In genomic region chr18:76447268-76447890, GRCh38 we compare ENCODE assay signal across 20 cellular contexts. TPM values are rescaled to one million over a fixed set of nuclear protein-coding genes. Genes with fewer than 3 reads are reported as not detected.
DNase-seq lines count a peak whose midpoint lies in the region; TF ChIP-seq lines count a peak whose summit lies in the region.
"Had no signal": no experiment of that assay in that cellular context is flagged by ENCODE, and none has a peak within 500 bp of the region (broad histone marks: within the 10 kb centered on the region; RNA-seq: fewer than 3 reads in every experiment).

No MANE protein-coding gene starts in this region.

- H3K27ac Mint-ChIP-seq in MCF 10A (ENCODE audit: low read depth, unreplicated experiment) (no peak overlapping the region), neural crest cell (ENCODE audit: unreplicated experiment) (peak overlapping the region; percentile 47), Calu3 (ENCODE audit: unreplicated experiment) (no peak overlapping the region)

- no peak overlapping the region for H2AFZ ChIP-seq in fibroblast of lung (ENCODE audit: low read length)

- no peak overlapping the region for H3K4me3 Mint-ChIP-seq in MCF 10A (ENCODE audit: unreplicated experiment)
- peak overlapping the region; percentile 6 for H3K4me3 Mint-ChIP-seq in neural crest cell
- H3K4me3 Mint-ChIP-seq in Calu3 (ENCODE audit: low read depth, unreplicated experiment): no peak overlapping the region
- H3K4me3 Mint-ChIP-seq: nephron progenitor cell had no signal

- intact Hi-C loops in breast epithelium (cut with DNase I; ENCODE audit: low total_unique reads) (no loop called here), MCF 10A (cut with micrococcal nuclease) (no loop called here), Calu3 (cut with micrococcal nuclease; ENCODE audit: unreplicated experiment) (no loop called here)

- H3K36me3 Mint-ChIP-seq in MCF 10A (ENCODE audit: insufficient read depth, unreplicated experiment) (no peaks in the 10 kb centered on the region), neural crest cell (ENCODE audit: low read depth) (no peaks in the 10 kb centered on the region), Calu3 (ENCODE audit: insufficient read depth, unreplicated experiment) (peaks cover 18% of the 10 kb centered on the region)

- POLR2A ChIA-PET in MCF 10A (lab: Yijun Ruan, JAX): interaction anchor here (1.1 to 1.6 kb wide), 2 partner anchors 118 to 173 kb away, joined by 4 to 6 read pairs; no protein-coding TSS in a partner anchor

- H3K27me3 Mint-ChIP-seq in MCF 10A (ENCODE audit: insufficient read depth, unreplicated experiment): no peaks in the 10 kb centered on the region
- no peaks in the 10 kb centered on the region for H3K27me3 Mint-ChIP-seq in neural crest cell (ENCODE audit: low read depth)
- H3K27me3 Mint-ChIP-seq in Calu3 (ENCODE audit: unreplicated experiment): no peaks in the 10 kb centered on the region

- TF ChIP-seq CTCF in breast epithelium (IDR thresholded peaks at IDR 0.05) (no peak), MCF 10A (IDR thresholded peaks at IDR 0.05; ENCODE audit: unreplicated experiment) (no peak), fibroblast of lung (conservative IDR thresholded peaks at IDR 0.05 in 1 of 2, IDR thresholded peaks at IDR 0.05 in 1 of 2; ENCODE audit: low read depth in 1 of 2, low read length in 2 of 2) (no peak), neural crest cell (conservative IDR thresholded peaks at IDR 0.05) (no peak), Calu3 (IDR thresholded peaks at IDR 0.05; ENCODE audit: unreplicated experiment) (no peak)

- H3K27me3 ChIP-seq in breast epithelium (no peaks in the 10 kb centered on the region), fibroblast of lung (ENCODE audit: control insufficient read depth, insufficient read depth, low read length) (no peaks in the 10 kb centered on the region)
- H3K27me3 ChIP-seq: ascending aorta, right atrium auricular region, upper lobe of left lung had no signal

- no peak for TF ChIP-seq POLR2A in breast epithelium (IDR thresholded peaks at IDR 0.05)

- H3K4me2 ChIP-seq in fibroblast of lung (ENCODE audit: extremely low read depth, insufficient read depth, low read length): peak overlapping the region; percentile 33

- H3K36me3 ChIP-seq in breast epithelium (peaks cover 3% of the 10 kb centered on the region), fibroblast of lung (ENCODE audit: control insufficient read depth, insufficient read depth, low read length) (peaks cover 5% of the 10 kb centered on the region), urinary bladder (ENCODE audit: insufficient read depth) (peaks cover 2% of the 10 kb centered on the region)

- H3K4me1 ChIP-seq in breast epithelium (peaks cover 3 to 4% of the 10 kb centered on the region in 2 donors), fibroblast of lung (ENCODE audit: control insufficient read depth, extremely low read depth, insufficient read depth, low read length) (peaks cover 33% of the 10 kb centered on the region), urinary bladder (ENCODE audit: insufficient read depth) (no peaks in the 10 kb centered on the region)

- no peaks in the 10 kb centered on the region for H3K9me3 Mint-ChIP-seq in MCF 10A (ENCODE audit: unreplicated experiment)
- no peaks in the 10 kb centered on the region for H3K9me3 Mint-ChIP-seq in neural crest cell
- no peaks in the 10 kb centered on the region for H3K9me3 Mint-ChIP-seq in Calu3 (ENCODE audit: low read depth, unreplicated experiment)
- H3K9me3 Mint-ChIP-seq: nephron progenitor cell had no signal

- peaks cover 77% of the 10 kb centered on the region for H3K79me2 ChIP-seq in fibroblast of lung (ENCODE audit: control insufficient read depth, insufficient read depth, low read length)

- DNase-seq in breast epithelium (ENCODE audit: low spot score in 2 of 2) (no peak), MCF 10A (ENCODE audit: unreplicated experiment) (no peak), fibroblast of lung (ENCODE audit: low read depth in 2 of 2) (peak in 1 of 2 donors; percentile 51), neural crest cell (ENCODE audit: low read depth, low spot score) (no peak), NCI-H2081 (lab: John Stamatoyannopoulos, UW) (no peak), T-helper 9 cell (no peak), Calu3 (no peak)
- DNase-seq: ACHN, activated gamma-delta T cell, dermis blood vessel endothelial cell, MM.1S, NCI-H187 treated with DMSO at 0.1 percent for 48 hours, NCI-H69, nephron progenitor cell had no signal

- CTCF ChIA-PET in MCF 10A (lab: Yijun Ruan, JAX): interaction anchor here (0.8 to 2.1 kb wide), 3 partner anchors 7 to 49 kb away, joined by 3 to 5 read pairs (median 4); no protein-coding TSS in a partner anchor
- CTCF ChIA-PET in Calu3 (lab: Charles Lee): no interaction called here

- no peak overlapping the region for H3K9ac ChIP-seq in fibroblast of lung (ENCODE audit: insufficient read depth, low read length)

- no peaks in the 10 kb centered on the region for H4K20me1 ChIP-seq in fibroblast of lung (ENCODE audit: control insufficient read depth, extremely low read depth, insufficient read depth, low read length)

- whole genome bisulfite sequencing in urinary bladder: 42% methylated on average over 20 of the region's 20 CpGs

- H3K27ac ChIP-seq in breast epithelium (peak overlapping the region; percentile 43 to 85), fibroblast of lung (ENCODE audit: insufficient read depth, low read length) (peak overlapping the region; percentile 83), urinary bladder (ENCODE audit: low read depth) (peak overlapping the region; percentile 28)
- H3K27ac ChIP-seq: right atrium auricular region had no signal

- H3K4me3 ChIP-seq in breast epithelium (peak overlapping the region; percentile 18 to 55 (median 27)), fibroblast of lung (replicated peaks in 1 of 4; ENCODE audit: control extremely low read depth in 1 of 4, insufficient read depth in 1 of 4, low read depth in 3 of 4, low read length in 4 of 4) (no peak overlapping the region), urinary bladder (ENCODE audit: low read depth, low read length) (no peak overlapping the region)
- H3K4me3 ChIP-seq: ascending aorta, GM12878, HAP-1, right atrium auricular region, upper lobe of left lung had no signal

- peaks cover 55% of the 10 kb centered on the region for H3K4me1 Mint-ChIP-seq in MCF 10A (ENCODE audit: insufficient read depth, unreplicated experiment)
- H3K4me1 Mint-ChIP-seq in neural crest cell: peaks cover 84% of the 10 kb centered on the region
- peaks cover 80% of the 10 kb centered on the region for H3K4me1 Mint-ChIP-seq in Calu3 (ENCODE audit: low read depth, unreplicated experiment)

- no peaks in the 10 kb centered on the region for H3K9me3 ChIP-seq in breast epithelium
- H3K9me3 ChIP-seq in fibroblast of lung (ENCODE audit: control insufficient read depth, insufficient read depth, low read depth, low read length): no peaks in the 10 kb centered on the region
- H3K9me3 ChIP-seq: ascending aorta, HAP-1, right atrium auricular region, upper lobe of left lung had no signal

- BruUV-seq in MCF 10A (replicated peaks; lab: Mats Ljungman, UMichigan) (no TSS peak), Calu3 (replicated peaks; lab: Mats Ljungman, UMichigan) (no TSS peak)

RNA-seq across cellular contexts. Expression of gene ZNF516, which starts 47.7 kb away (rescaled TPM):
- total RNA-seq in breast epithelium (10 to 100 TPM; 12.0 to 33.4 (median 24.0) TPM), MCF 10A (2022) (28.3 and 40.1 TPM in 2 replicates), fibroblast of lung (28.0 and 32.7 TPM in 2 replicates), neural crest cell (90.7 and 91.2 TPM in 2 replicates), urinary bladder (30.5 TPM), Calu3 (2022) (41.6 and 44.2 TPM in 2 replicates)
- polyA plus RNA-seq in fibroblast of lung (7.9 and 12.0 TPM in 2 replicates), urinary bladder (16.1 TPM)
- 12.1 and 15.4 TPM in 2 replicates for polyA plus RNA-seq in fibroblast of lung (2012)
- 12.6 and 13.6 TPM in 2 replicates for polyA minus RNA-seq in fibroblast of lung (ENCODE audit: low replicate concordance)

Comparison
In these comparisons a context has a peak if more than half of its experiments do, and no peak if none do; other contexts are left out.
1. H3K27ac ChIP-seq: peak in every context shown above with its lines; median percentile 83 in fibroblast of lung; 64 in breast epithelium; 28 in urinary bladder.
2. H3K4me3 ChIP-seq: peak in breast epithelium (3 of 3); none in fibroblast of lung (0 of 4) and urinary bladder (single experiment).